In genomic region chr6:38177885-38178583, GRCh38 we compare ENCODE assay signal across 1 cellular context.
TF ChIP-seq lines count a peak whose summit lies in the region.

No MANE protein-coding gene starts in this region.

TF ChIP-seq in IMR-90, 13 proteins besides CTCF, POLR2A, EP300 and RAD21:
- TF ChIP-seq MAFK (IDR thresholded peaks at IDR 0.05; ENCODE audit: low read depth, low read length), result no peak
- TF ChIP-seq USF2 (IDR thresholded peaks at IDR 0.05; ENCODE audit: low read depth, low read length), result no peak
- no peak for TF ChIP-seq RFX5 (IDR thresholded peaks at IDR 0.05; ENCODE audit: low read depth, low read length)
- TF ChIP-seq BHLHE40 (IDR thresholded peaks at IDR 0.05; ENCODE audit: low read depth, low read length), result no peak
- TF ChIP-seq MXI1 (IDR thresholded peaks at IDR 0.05; ENCODE audit: borderline replicate concordance, low read depth, low read length), result no peak
- TF ChIP-seq CEBPB (IDR thresholded peaks at IDR 0.05; ENCODE audit: low read depth, low read length), result no peak
- TF ChIP-seq ELK1 (IDR thresholded peaks at IDR 0.05; ENCODE audit: borderline replicate concordance, low read depth, low read length), result no peak
- TF ChIP-seq RCOR1 (IDR thresholded peaks at IDR 0.05; ENCODE audit: insufficient replicate concordance, low read length), result no peak
- TF ChIP-seq CHD1 (IDR thresholded peaks at IDR 0.05; ENCODE audit: low read depth, low read length), result no peak
